1 cellular context compared by ENCODE assay signal in the genomic region with DNA sequence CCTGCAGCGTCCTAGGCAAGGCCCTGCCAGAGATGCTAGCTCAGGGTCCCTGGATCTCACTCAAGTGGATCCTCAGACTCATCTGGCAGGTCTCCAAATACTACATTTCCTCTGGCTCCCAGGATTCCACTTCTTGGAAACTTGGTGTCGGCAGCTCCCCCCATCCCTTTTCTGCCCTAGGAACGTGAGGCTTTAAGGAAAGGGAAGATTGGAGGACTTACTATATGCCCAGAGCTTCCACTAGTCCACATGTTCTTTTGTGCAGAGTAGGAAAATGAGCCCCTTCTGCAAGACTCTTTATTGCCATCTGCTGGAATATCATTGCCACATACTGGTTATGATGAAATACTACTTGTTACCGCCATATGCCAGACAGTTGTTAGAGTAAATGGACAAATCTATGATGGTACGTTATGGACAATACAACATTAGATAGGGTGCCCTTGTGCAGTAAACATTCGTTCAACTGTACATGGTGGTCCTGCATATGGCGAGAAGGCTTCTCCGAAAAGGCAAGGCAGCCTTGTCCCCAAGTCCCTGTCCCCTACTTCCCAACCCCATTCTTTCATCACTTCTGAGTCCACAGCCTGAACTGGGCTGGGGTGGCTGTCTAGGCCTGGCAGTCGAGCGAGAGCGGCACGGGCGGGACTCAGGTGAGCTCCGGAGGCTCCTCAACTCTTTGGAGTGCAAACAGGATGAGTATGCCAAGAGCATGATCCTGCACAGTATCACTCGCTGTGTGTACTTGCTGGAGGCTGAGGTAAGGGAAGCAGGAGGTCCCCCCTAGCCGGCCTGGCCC.
TF ChIP-seq lines count a peak whose summit lies in the region.

No MANE protein-coding gene starts in this region.

TF ChIP-seq in WTC11, 78 proteins besides CTCF, POLR2A, EP300 and RAD21 (continued from another document):
- TF ChIP-seq, protein P1, sequence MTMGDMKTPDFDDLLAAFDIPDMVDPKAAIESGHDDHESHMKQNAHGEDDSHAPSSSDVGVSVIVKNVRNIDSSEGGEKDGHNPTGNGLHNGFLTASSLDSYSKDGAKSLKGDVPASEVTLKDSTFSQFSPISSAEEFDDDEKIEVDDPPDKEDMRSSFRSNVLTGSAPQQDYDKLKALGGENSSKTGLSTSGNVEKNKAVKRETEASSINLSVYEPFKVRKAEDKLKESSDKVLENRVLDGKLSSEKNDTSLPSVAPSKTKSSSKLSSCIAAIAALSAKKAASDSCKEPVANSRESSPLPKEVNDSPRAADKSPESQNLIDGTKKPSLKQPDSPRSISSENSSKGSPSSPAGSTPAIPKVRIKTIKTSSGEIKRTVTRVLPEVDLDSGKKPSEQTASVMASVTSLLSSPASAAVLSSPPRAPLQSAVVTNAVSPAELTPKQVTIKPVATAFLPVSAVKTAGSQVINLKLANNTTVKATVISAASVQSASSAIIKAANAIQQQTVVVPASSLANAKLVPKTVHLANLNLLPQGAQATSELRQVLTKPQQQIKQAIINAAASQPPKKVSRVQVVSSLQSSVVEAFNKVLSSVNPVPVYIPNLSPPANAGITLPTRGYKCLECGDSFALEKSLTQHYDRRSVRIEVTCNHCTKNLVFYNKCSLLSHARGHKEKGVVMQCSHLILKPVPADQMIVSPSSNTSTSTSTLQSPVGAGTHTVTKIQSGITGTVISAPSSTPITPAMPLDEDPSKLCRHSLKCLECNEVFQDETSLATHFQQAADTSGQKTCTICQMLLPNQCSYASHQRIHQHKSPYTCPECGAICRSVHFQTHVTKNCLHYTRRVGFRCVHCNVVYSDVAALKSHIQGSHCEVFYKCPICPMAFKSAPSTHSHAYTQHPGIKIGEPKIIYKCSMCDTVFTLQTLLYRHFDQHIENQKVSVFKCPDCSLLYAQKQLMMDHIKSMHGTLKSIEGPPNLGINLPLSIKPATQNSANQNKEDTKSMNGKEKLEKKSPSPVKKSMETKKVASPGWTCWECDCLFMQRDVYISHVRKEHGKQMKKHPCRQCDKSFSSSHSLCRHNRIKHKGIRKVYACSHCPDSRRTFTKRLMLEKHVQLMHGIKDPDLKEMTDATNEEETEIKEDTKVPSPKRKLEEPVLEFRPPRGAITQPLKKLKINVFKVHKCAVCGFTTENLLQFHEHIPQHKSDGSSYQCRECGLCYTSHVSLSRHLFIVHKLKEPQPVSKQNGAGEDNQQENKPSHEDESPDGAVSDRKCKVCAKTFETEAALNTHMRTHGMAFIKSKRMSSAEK (CRISPR knock-in tag; IDR thresholded peaks at IDR 0.05; ENCODE audit: borderline replicate concordance), result no peak
- TF ChIP-seq SOX15 (CRISPR knock-in tag; IDR thresholded peaks at IDR 0.05), result no peak
